In the genomic region with DNA sequence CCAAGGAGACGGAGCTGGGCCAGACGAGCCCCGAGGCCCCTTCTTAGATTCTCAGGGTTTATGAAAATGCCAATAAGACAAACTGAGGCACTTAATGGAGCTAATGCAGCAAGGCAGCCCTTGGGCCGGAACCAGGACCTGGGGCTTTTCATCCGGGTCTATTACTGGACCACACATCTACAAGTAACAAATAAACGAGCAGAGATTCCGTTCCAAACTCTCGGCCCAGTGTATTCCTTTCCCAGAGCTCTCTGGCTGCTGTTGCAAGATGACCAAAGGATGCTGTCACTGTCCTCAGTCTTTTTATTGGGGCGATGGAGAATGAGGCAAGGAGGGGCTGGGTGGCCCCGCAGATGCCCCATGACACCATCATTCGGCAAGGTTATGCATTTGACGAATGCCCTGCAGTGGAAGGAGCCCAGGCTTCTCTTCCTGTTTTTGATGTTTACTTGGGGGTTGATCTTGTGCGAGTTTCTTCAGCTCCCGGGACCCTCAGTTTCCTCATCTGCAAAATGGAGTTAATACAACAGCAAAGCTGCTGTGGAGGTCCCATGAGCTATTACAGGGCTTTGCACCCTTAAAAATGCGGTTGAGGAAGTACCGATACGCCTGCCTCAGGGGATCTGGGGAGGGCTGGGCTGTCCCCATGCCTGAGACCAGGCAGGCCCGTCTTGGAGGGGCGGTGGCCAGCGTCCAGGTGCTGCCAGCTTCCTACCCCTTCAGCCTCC, we compare ENCODE assay signal across 10 cellular contexts. TPM values are rescaled to one million over a fixed set of nuclear protein-coding genes. Genes with fewer than 3 reads are reported as not detected.
DNase-seq lines count a peak whose midpoint lies in the region; ATAC-seq and TF ChIP-seq lines count a peak whose summit lies in the region.
"Had no signal": no experiment of that assay in that cellular context is flagged by ENCODE, and none has a peak within 500 bp of the region (broad histone marks: within the 10 kb centered on the region; RNA-seq: fewer than 3 reads in every experiment).

No MANE protein-coding gene starts in this region.

- no peak overlapping the region for H3K27ac ChIP-seq in trophoblast cell (ENCODE audit: low read depth, low read length)

- H3K14ac ChIP-seq in trophoblast cell (ENCODE audit: low read length): no peak overlapping the region

- peaks cover 13% of the 10 kb centered on the region for H3K9me3 ChIP-seq in trophoblast cell (ENCODE audit: insufficient read depth, low read depth, low read length)

- peaks cover 0 to 6% (median 0%) of the 10 kb centered on the region in 3 donors for H3K9me3 Mint-ChIP-seq in IgD-negative memory B cell
- H3K9me3 Mint-ChIP-seq in endothelial cell (ENCODE audit: unreplicated experiment): no peaks in the 10 kb centered on the region

- no peak overlapping the region for H4K91ac ChIP-seq in trophoblast cell (ENCODE audit: low read depth, low read length)

- H4K8ac ChIP-seq in trophoblast cell (ENCODE audit: low read depth, low read length): no peak overlapping the region

- H3K79me1 ChIP-seq in trophoblast cell (ENCODE audit: low read length): no peaks in the 10 kb centered on the region

- no peak overlapping the region for H2AFZ ChIP-seq in trophoblast cell (ENCODE audit: insufficient read depth, low read length, poor library complexity)

- no peaks in the 10 kb centered on the region for H3K79me2 ChIP-seq in trophoblast cell (ENCODE audit: control insufficient read depth, insufficient read depth, low read length, poor library complexity)

- TF ChIP-seq CTCF in endothelial cell (IDR thresholded peaks at IDR 0.05; ENCODE audit: unreplicated experiment): no peak

- H3K4me3 ChIP-seq in trophoblast cell (ENCODE audit: low read depth, low read length): peak overlapping the region; percentile 61

- H3K36me3 ChIP-seq in trophoblast cell (ENCODE audit: control insufficient read depth in 1 of 2, insufficient read depth in 2 of 2, low read length in 2 of 2): no peaks in the 10 kb centered on the region

- H2AK5ac ChIP-seq in trophoblast cell (ENCODE audit: low read length): no peak overlapping the region

- H3K4me3 Mint-ChIP-seq in IgD-negative memory B cell: peak overlapping the region; percentile 84 to 92 (median 86)
- peak overlapping the region; percentile 79 for H3K4me3 Mint-ChIP-seq in endothelial cell (ENCODE audit: unreplicated experiment)

- peaks cover 4 to 15% of the 10 kb centered on the region in 2 experiments for H3K4me1 ChIP-seq in trophoblast cell (ENCODE audit: control insufficient read depth in 1 of 2, insufficient read depth in 2 of 2, low read length in 2 of 2)

- H3K27me3 Mint-ChIP-seq in IgD-negative memory B cell: peaks cover 29% of the 10 kb centered on the region
- peaks cover 16% of the 10 kb centered on the region for H3K27me3 Mint-ChIP-seq in endothelial cell (ENCODE audit: unreplicated experiment)

- H3K4me1 Mint-ChIP-seq in IgD-negative memory B cell: peaks cover 6 to 18% (median 9%) of the 10 kb centered on the region in 3 donors
- peaks cover 11% of the 10 kb centered on the region for H3K4me1 Mint-ChIP-seq in endothelial cell (ENCODE audit: unreplicated experiment)

- no CpG with 5 or more reads among the region's 20 CpGs for WGBS in trophoblast cell (ENCODE audit: extremely low coverage, insufficient coverage, insufficient read length)

- H3K23ac ChIP-seq in trophoblast cell (ENCODE audit: low read length): peak overlapping the region; percentile 47

- H3K36me3 Mint-ChIP-seq in IgD-negative memory B cell: no peaks in the 10 kb centered on the region
- peaks cover 6% of the 10 kb centered on the region for H3K36me3 Mint-ChIP-seq in endothelial cell (ENCODE audit: low read depth, unreplicated experiment)

- no peak overlapping the region for H2BK5ac ChIP-seq in trophoblast cell (ENCODE audit: low read depth, low read length, poor library complexity)

- H3K4ac ChIP-seq in trophoblast cell (ENCODE audit: low read depth, low read length): no peak overlapping the region

- no peak overlapping the region for H2BK120ac ChIP-seq in trophoblast cell (ENCODE audit: insufficient read depth, low read length, poor library complexity)

- no peak overlapping the region for H2BK12ac ChIP-seq in trophoblast cell (ENCODE audit: low read length)

- H3K9ac ChIP-seq in trophoblast cell (ENCODE audit: low read length): no peak overlapping the region

- peak overlapping the region; percentile 91 for H3K4me2 ChIP-seq in trophoblast cell (ENCODE audit: low read length)

- no peak overlapping the region for H4K12ac ChIP-seq in trophoblast cell (ENCODE audit: low read depth, low read length)

- no peak overlapping the region for H3K18ac ChIP-seq in trophoblast cell (ENCODE audit: low read length)

- peaks cover 54% of the 10 kb centered on the region for H3K27me3 ChIP-seq in trophoblast cell (ENCODE audit: insufficient read depth, low read length)

- ATAC-seq in GM21515 (IDR thresholded peaks at IDR 0.05; ENCODE audit: unreplicated experiment) (no peak), GM21619 (IDR thresholded peaks at IDR 0.05; ENCODE audit: unreplicated experiment) (no peak)

- DNase-seq in ELF-1 (ENCODE audit: low read depth, low spot score) (peak; percentile 19), endothelial cell (ENCODE audit: low spot score) (no peak), trophoblast cell (no peak), SW 1271 (lab: John Stamatoyannopoulos, UW) (no peak), NCI-H1417 (lab: John Stamatoyannopoulos, UW) (no peak)

- H3K27ac Mint-ChIP-seq in IgD-negative memory B cell: peak overlapping the region; percentile 25 to 78 (median 67)
- H3K27ac Mint-ChIP-seq in endothelial cell (ENCODE audit: unreplicated experiment): no peak overlapping the region

RNA-seq across cellular contexts. Expression of a gene that starts 1.1 kb away (rescaled TPM):
- not detected for polyA plus RNA-seq in IgD-negative memory B cell
- total RNA-seq in endothelial cell (ENCODE audit: unreplicated experiment): 6.6 TPM
- 0.92 and 1.1 TPM in 2 replicates for polyA plus RNA-seq in trophoblast cell (2013)
- total RNA-seq: T-helper 1 cell treated with Interleukin-12 subunit alpha and Interleukin-12 subunit beta and Interleukin-4 antibody, amounts not matched to agents 30 ng/mL and 1 ng/mL, for 36 hours had no signal

RNA-seq across cellular contexts. Expression of a gene that starts 54.8 kb away (rescaled TPM):
- polyA plus RNA-seq in IgD-negative memory B cell: 30.7 TPM
- total RNA-seq in endothelial cell (ENCODE audit: unreplicated experiment): 14.5 TPM
- 0.04 TPM in 1 of 2 replicates, not detected in the other for polyA plus RNA-seq in trophoblast cell (2013)
- total RNA-seq: fibroblast of lung had no signal
